In genomic region chr11:20015101-20015500, GRCh38 we compare ENCODE assay signal across 15 cellular contexts.
"Had no signal": no experiment of that assay in that cellular context is flagged by ENCODE, and none has a peak within 500 bp of the region (broad histone marks: within the 10 kb centered on the region; RNA-seq: fewer than 3 reads in every experiment).

No MANE protein-coding gene starts in this region.

- H3K9me3 Mint-ChIP-seq: activated CD4-positive, alpha-beta memory T cell treated with anti-CD3 and anti-CD28 coated beads, Interleukin-2, amount 10 ng/mL, durations not matched to agents 7 days and 5 days; activated naive CD4-positive, alpha-beta T cell treated with anti-CD3 and anti-CD28 coated beads, Interleukin-2, amount 50 U/mL, for 24 hours; activated T-cell treated with anti-CD3 and anti-CD28 coated beads, Interleukin-2, amount 50 U/mL, for 4 hours; naive B cell; stimulated activated memory B cell treated with anti-CD40 and anti-IgM and Interleukin-4, amounts not matched to agents 10 μg/mL and 1 μg/mL and 100 μg/mL, for 72 hours; WTC11 had no signal

- H3K4me3 Mint-ChIP-seq: activated CD4-positive, alpha-beta memory T cell treated with anti-CD3 and anti-CD28 coated beads, Interleukin-2, amount 10 ng/mL, durations not matched to agents 7 days and 5 days; activated naive CD4-positive, alpha-beta T cell treated with anti-CD3 and anti-CD28 coated beads, Interleukin-2, amount 50 U/mL, for 24 hours; activated T-cell treated with anti-CD3 and anti-CD28 coated beads, Interleukin-2, amount 50 U/mL, for 4 hours; stimulated activated memory B cell treated with anti-CD40 and anti-IgM and Interleukin-4, amounts not matched to agents 10 μg/mL and 1 μg/mL and 100 μg/mL, for 72 hours; WTC11 had no signal

- DNase-seq: activated CD4-positive, alpha-beta memory T cell treated with anti-CD3 and anti-CD28 coated beads, Interleukin-2, amount 10 ng/mL, durations not matched to agents 7 days and 5 days; activated CD4-positive, alpha-beta T cell treated with anti-CD3 and anti-CD28 coated beads for 4 hours; activated effector memory CD4-positive, alpha-beta T cell treated with anti-CD3 and anti-CD28 coated beads, Interleukin-2, amount 50 U/mL, for 16 hours; activated T-cell treated with anti-CD3 and anti-CD28 coated beads, Interleukin-2, amount 50 U/mL, for 4 hours; amniotic stem cell; gastrocnemius medialis; heart left ventricle; lower lobe of right lung; naive B cell; sigmoid colon; stimulated activated CD4-positive, alpha-beta T cell treated with anti-CD3 and anti-CD28 coated beads, Interleukin-2, amount 100 ng/mL, for 48 hours; T-helper 2 cell had no signal

- H3K4me1 Mint-ChIP-seq: activated CD4-positive, alpha-beta memory T cell treated with anti-CD3 and anti-CD28 coated beads, Interleukin-2, amount 10 ng/mL, durations not matched to agents 7 days and 5 days; activated naive CD4-positive, alpha-beta T cell treated with anti-CD3 and anti-CD28 coated beads, Interleukin-2, amount 50 U/mL, for 24 hours; stimulated activated memory B cell treated with anti-CD40 and anti-IgM and Interleukin-4, amounts not matched to agents 10 μg/mL and 1 μg/mL and 100 μg/mL, for 72 hours had no signal

- H3K27ac Mint-ChIP-seq: activated CD4-positive, alpha-beta memory T cell treated with anti-CD3 and anti-CD28 coated beads, Interleukin-2, amount 10 ng/mL, durations not matched to agents 7 days and 5 days; activated naive CD4-positive, alpha-beta T cell treated with anti-CD3 and anti-CD28 coated beads, Interleukin-2, amount 50 U/mL, for 24 hours; stimulated activated memory B cell treated with anti-CD40 and anti-IgM and Interleukin-4, amounts not matched to agents 10 μg/mL and 1 μg/mL and 100 μg/mL, for 72 hours; WTC11 had no signal

- H3K27me3 Mint-ChIP-seq: naive B cell had no signal

- H3K36me3 Mint-ChIP-seq: activated naive CD4-positive, alpha-beta T cell treated with anti-CD3 and anti-CD28 coated beads, Interleukin-2, amount 50 U/mL, for 24 hours; naive B cell; stimulated activated memory B cell treated with anti-CD40 and anti-IgM and Interleukin-4, amounts not matched to agents 10 μg/mL and 1 μg/mL and 100 μg/mL, for 72 hours; WTC11 had no signal
